ENCODE assay signal across 17 cellular contexts in genomic region chr11:96748639-96749370, GRCh38.
A peak's percentile ranks its signal among the peaks of the same experiment; 100 is the strongest.
DNase-seq lines count a peak whose midpoint lies in the region; ATAC-seq, FAIRE-seq and TF ChIP-seq lines count a peak whose summit lies in the region.
"Had no signal": no experiment of that assay in that cellular context is flagged by ENCODE, and none has a peak within 500 bp of the region (broad histone marks: within the 10 kb centered on the region; RNA-seq: fewer than 3 reads in every experiment).

No MANE protein-coding gene starts in this region.

- no peaks in the 10 kb centered on the region for H4K20me1 ChIP-seq in astrocyte (ENCODE audit: insufficient read depth, low read length)

- H3K27ac Mint-ChIP-seq in astrocyte (ENCODE audit: unreplicated experiment): no peak overlapping the region

- TF ChIP-seq CTCF in HFF-Myc (IDR thresholded peaks at IDR 0.05; ENCODE audit: low read depth, low read length, missing control alignments) (no peak), astrocyte (IDR thresholded peaks at IDR 0.05; ENCODE audit: insufficient read depth, low read depth, low read length) (no peak)

- no peaks in the 10 kb centered on the region for H3K36me3 Mint-ChIP-seq in astrocyte (ENCODE audit: low read depth, unreplicated experiment)

- no peaks in the 10 kb centered on the region for H3K27me3 ChIP-seq in astrocyte (ENCODE audit: insufficient read depth, low read length)
- H3K27me3 ChIP-seq: neutrophil had no signal

- no peaks in the 10 kb centered on the region for H3K36me3 ChIP-seq in astrocyte (ENCODE audit: insufficient read depth, low read length)
- H3K36me3 ChIP-seq: neutrophil had no signal

- peaks cover 8% of the 10 kb centered on the region for H3K4me1 Mint-ChIP-seq in astrocyte (ENCODE audit: low read depth, unreplicated experiment)

- H3K27ac ChIP-seq in astrocyte (ENCODE audit: low read depth, low read length): peak overlapping the region; percentile 22
- H3K27ac ChIP-seq: A549, neutrophil had no signal

- peak overlapping the region; percentile 22 for H2AFZ ChIP-seq in astrocyte (ENCODE audit: low read depth, low read length)

- DNase-seq in A172 (ENCODE audit: low spot score) (peak; percentile 52), HFF-Myc (ENCODE audit: extremely low read depth, low read depth) (peak; percentile 32), astrocyte (ENCODE audit: low read depth) (peak; percentile 40), foreskin melanocyte (peak; percentile 23), frontal cortex (ENCODE audit: low spot score in 2 of 2) (no peak)
- DNase-seq: activated CD8-positive, alpha-beta memory T cell treated with anti-CD3 and anti-CD28 coated beads, Interleukin-2, amount 50 U/mL, for 4 hours; activated naive CD4-positive, alpha-beta T cell treated with anti-CD3 and anti-CD28 coated beads, Interleukin-2, amount 50 U/mL, for 16 hours; central memory CD4-positive, alpha-beta T cell; mesendoderm; NCI-H1092; stimulated activated naive CD8-positive, alpha-beta T cell treated with anti-CD3 and anti-CD28 coated beads, Interleukin-15, Interleukin-2, amounts not matched to agents 100 U/mL and 50 U/mL, for 24 hours had no signal

- H3K4me1 ChIP-seq in astrocyte (ENCODE audit: insufficient read depth, low read length): peaks cover 6% of the 10 kb centered on the region
- H3K4me1 ChIP-seq: A549 had no signal

- no peak overlapping the region for H3K4me3 ChIP-seq in HFF-Myc (replicated peaks; ENCODE audit: low read depth, low read length)
- H3K4me3 ChIP-seq in astrocyte (ENCODE audit: insufficient read depth, low read depth, low read length): no peak overlapping the region
- H3K4me3 ChIP-seq: A549, skin epidermis had no signal

- H3K79me2 ChIP-seq in astrocyte (ENCODE audit: insufficient read depth, low read length): no peaks in the 10 kb centered on the region

- TF ChIP-seq POLR2A in GM18505 (IDR thresholded peaks at IDR 0.05; ENCODE audit: borderline replicate concordance, extremely low read depth, insufficient read depth, insufficient read length): no peak

- H3K9me3 ChIP-seq in astrocyte (ENCODE audit: insufficient read depth, low read depth, low read length): no peaks in the 10 kb centered on the region
- H3K9me3 ChIP-seq: A549, neutrophil had no signal

- H3K9ac ChIP-seq in astrocyte (ENCODE audit: low read length): no peak overlapping the region

- peak overlapping the region; percentile 71 for H3K4me2 ChIP-seq in astrocyte (ENCODE audit: low read length)
- H3K4me2 ChIP-seq: A549 had no signal

- H3K4me3 Mint-ChIP-seq in astrocyte (ENCODE audit: unreplicated experiment): no peak overlapping the region

- FAIRE-seq in astrocyte (lab: Jason Lieb, UNC) (peak; percentile 73), frontal cortex (lab: Jason Lieb, UNC) (no peak)
- FAIRE-seq: A549 had no signal

- ATAC-seq in HG03025 (IDR thresholded peaks at IDR 0.05; ENCODE audit: low FRiP score, unreplicated experiment): no peak
- ATAC-seq in GM18505 (IDR thresholded peaks at IDR 0.05; ENCODE audit: unreplicated experiment): no peak
- ATAC-seq in GM21515 (IDR thresholded peaks at IDR 0.05; ENCODE audit: unreplicated experiment): no peak
- ATAC-seq: A549; stimulated activated naive CD8-positive, alpha-beta T cell treated with anti-CD3 and anti-CD28 coated beads, Interleukin-15, Interleukin-2, amounts not matched to agents 100 U/mL and 50 U/mL, for 24 hours had no signal

- H3K27me3 Mint-ChIP-seq in astrocyte (ENCODE audit: low read depth, unreplicated experiment): no peaks in the 10 kb centered on the region

- H3K9me3 Mint-ChIP-seq in astrocyte (ENCODE audit: unreplicated experiment): peaks cover 2% of the 10 kb centered on the region

Comparison
In these comparisons a context has a peak if more than half of its experiments do, and no peak if none do; other contexts are left out.
1. DNase-seq: peak in A172 (single experiment), HFF-Myc (single experiment), astrocyte (single experiment) and foreskin melanocyte (single experiment); none in frontal cortex (0 of 2).